In the genomic region with DNA sequence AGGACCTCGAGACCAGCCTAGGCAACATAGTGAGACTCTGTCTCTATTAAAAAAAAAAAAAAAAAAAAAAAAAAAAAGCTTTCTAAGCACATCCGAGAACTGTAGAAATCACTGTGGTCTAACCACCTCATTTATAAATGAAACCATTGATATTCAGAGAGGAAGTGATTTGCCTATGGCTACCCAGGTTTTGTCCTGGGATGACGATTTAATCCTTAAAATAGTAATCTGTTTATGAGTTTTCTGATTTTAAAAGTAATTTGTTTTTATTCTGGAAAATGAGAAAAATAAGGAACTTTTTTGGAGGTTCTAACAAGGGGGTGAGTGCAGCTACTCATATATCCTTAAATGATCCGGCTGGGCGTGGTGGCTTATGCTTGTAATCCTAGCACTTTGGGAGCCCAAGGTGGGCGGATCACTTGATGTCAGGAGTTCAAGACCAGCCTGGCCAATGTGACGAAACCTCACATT, we compare ENCODE assay signal across 12 cellular contexts. TPM values are rescaled to one million over a fixed set of nuclear protein-coding genes. Genes with fewer than 3 reads are reported as not detected.
DNase-seq lines count a peak whose midpoint lies in the region; ATAC-seq and TF ChIP-seq lines count a peak whose summit lies in the region.
"Had no signal": no experiment of that assay in that cellular context is flagged by ENCODE, and none has a peak within 500 bp of the region (broad histone marks: within the 10 kb centered on the region; RNA-seq: fewer than 3 reads in every experiment).

No MANE protein-coding gene starts in this region.

- TF ChIP-seq CTCF in prostate gland (IDR thresholded peaks at IDR 0.05): no peak

- H3K4me1 ChIP-seq in BLaER1 treated with 17β-estradiol and CSF1 and Interleukin-3, amounts not matched to agents 10 nM and 100 nM: peaks cover 12 to 32% (median 20%) of the 10 kb centered on the region in 10 experiments; a peak in 19 of 20 replicates
- peaks cover 7% of the 10 kb centered on the region; the same call in 1 of the 2 replicates for H3K4me1 ChIP-seq in Karpas-422 (ENCODE audit: low read length)
- H3K4me1 ChIP-seq in prostate gland (replicated peaks): no peaks in the 10 kb centered on the region
- H3K4me1 ChIP-seq: SJCRH30 had no signal

- H3K9ac ChIP-seq in BLaER1 treated with 17β-estradiol and CSF1 and Interleukin-3, amounts not matched to agents 10 nM and 100 nM: no peak overlapping the region
- no peak overlapping the region for H3K9ac ChIP-seq in Karpas-422 (ENCODE audit: low read length)

- no peaks in the 10 kb centered on the region for H3K9me3 ChIP-seq in BLaER1 treated with 17β-estradiol and CSF1 and Interleukin-3, amounts not matched to agents 10 nM and 100 nM (replicated peaks in 1 of 11)
- H3K9me3 ChIP-seq in Karpas-422 (ENCODE audit: low read length) (no peaks in the 10 kb centered on the region), prostate gland (no peaks in the 10 kb centered on the region)
- H3K9me3 ChIP-seq: SJCRH30 had no signal

- no peak overlapping the region for H3K4me3 ChIP-seq in BLaER1 treated with 17β-estradiol and CSF1 and Interleukin-3, amounts not matched to agents 10 nM and 100 nM
- H3K4me3 ChIP-seq in Karpas-422 (ENCODE audit: low read length): no peak overlapping the region
- H3K4me3 ChIP-seq in prostate gland: no peak overlapping the region
- H3K4me3 ChIP-seq: coronary artery, SJCRH30 had no signal

- no peak overlapping the region for H2AFZ ChIP-seq in Karpas-422 (ENCODE audit: low read length)

- no peaks in the 10 kb centered on the region for H3K36me3 ChIP-seq in BLaER1 treated with 17β-estradiol and CSF1 and Interleukin-3, amounts not matched to agents 10 nM and 100 nM
- no peaks in the 10 kb centered on the region for H3K36me3 ChIP-seq in Karpas-422 (ENCODE audit: insufficient read depth, low read length)
- H3K36me3 ChIP-seq in prostate gland: no peaks in the 10 kb centered on the region
- H3K36me3 ChIP-seq: SJCRH30 had no signal

- DNase-seq in Karpas-422: peak; percentile 58
- no peak for DNase-seq in activated T-cell treated with anti-CD3 and anti-CD28 coated beads for 4 hours
- DNase-seq in SW480 (ENCODE audit: low spot score): no peak
- no peak for DNase-seq in prostate gland (ENCODE audit: low spot score)
- no peak for DNase-seq in NCI-H226
- DNase-seq: activated naive CD4-positive, alpha-beta T cell treated with anti-CD3 and anti-CD28 coated beads for 36 hours; NCI-H2107; SJCRH30 had no signal

- H4K20me1 ChIP-seq in BLaER1 treated with 17β-estradiol and CSF1 and Interleukin-3, amounts not matched to agents 10 nM and 100 nM: no peaks in the 10 kb centered on the region
- H4K20me1 ChIP-seq in Karpas-422 (ENCODE audit: insufficient read depth, low read depth, low read length): no peaks in the 10 kb centered on the region

- no peaks in the 10 kb centered on the region for H3K27me3 ChIP-seq in BLaER1 treated with 17β-estradiol and CSF1 and Interleukin-3, amounts not matched to agents 10 nM and 100 nM
- H3K27me3 ChIP-seq in Karpas-422 (ENCODE audit: low read length) (no peaks in the 10 kb centered on the region), prostate gland (replicated peaks; ENCODE audit: insufficient read depth) (no peaks in the 10 kb centered on the region)
- H3K27me3 ChIP-seq: SJCRH30 had no signal

- TF ChIP-seq POLR2A in prostate gland (IDR thresholded peaks at IDR 0.05): no peak

- H3K4me2 ChIP-seq in BLaER1 treated with 17β-estradiol and CSF1 and Interleukin-3, amounts not matched to agents 10 nM and 100 nM: peak overlapping the region; percentile 14 to 60 (median 38); a peak in 16 of 22 replicates
- no peak overlapping the region for H3K4me2 ChIP-seq in Karpas-422 (ENCODE audit: low read depth, low read length, poor library complexity, severe bottlenecking)

- ATAC-seq in GM18907 (IDR thresholded peaks at IDR 0.05; ENCODE audit: unreplicated experiment) (peak; percentile 37), HG02798 (IDR thresholded peaks at IDR 0.05; ENCODE audit: poor library complexity, unreplicated experiment) (peak; percentile 49)

- no peaks in the 10 kb centered on the region for H3K9me2 ChIP-seq in Karpas-422 (replicated peaks; ENCODE audit: insufficient read depth, low read length)

- intact Hi-C loops in prostate gland (cut with DNase I): no loop called here

- H3K79me2 ChIP-seq in Karpas-422 (ENCODE audit: low read length): no peaks in the 10 kb centered on the region

- 86% methylated on average over 7 of the region's 7 CpGs for WGBS in prostate gland

- H3K27ac ChIP-seq in BLaER1 treated with 17β-estradiol and CSF1 and Interleukin-3, amounts not matched to agents 10 nM and 100 nM: no peak overlapping the region
- H3K27ac ChIP-seq in Karpas-422 (ENCODE audit: low read length) (no peak overlapping the region), prostate gland (no peak overlapping the region)
- H3K27ac ChIP-seq: coronary artery, SJCRH30 had no signal

RNA-seq across cellular contexts. Expression of a gene that starts 6.5 kb away (rescaled TPM):
- total RNA-seq in Karpas-422 (2014; rRNA removed; shearing (Covaris generic); ENCODE audit: low replicate concordance): 40.4 and 41.2 TPM in 2 replicates
- total RNA-seq in prostate gland: 10 to 100 TPM; 15.9 to 35.9 TPM

RNA-seq across cellular contexts. Expression of a gene that starts 24.4 kb away (rescaled TPM):
- 16.8 and 18.4 TPM in 2 replicates for total RNA-seq in Karpas-422 (2014; rRNA removed; shearing (Covaris generic); ENCODE audit: low replicate concordance)
- 10 to 100 TPM in 1 of 2 donors, 1 to 10 TPM in 1; 8.7 to 19.8 TPM for total RNA-seq in prostate gland

RNA-seq across cellular contexts. Expression of a gene that starts 43.5 kb away (rescaled TPM):
- total RNA-seq in Karpas-422 (2014; rRNA removed; shearing (Covaris generic); ENCODE audit: low replicate concordance): 30.5 and 32.7 TPM in 2 replicates
- 10 to 100 TPM; 15.6 to 15.9 TPM for total RNA-seq in prostate gland
